ENCODE assay signal across 31 cellular contexts in the genomic region with DNA sequence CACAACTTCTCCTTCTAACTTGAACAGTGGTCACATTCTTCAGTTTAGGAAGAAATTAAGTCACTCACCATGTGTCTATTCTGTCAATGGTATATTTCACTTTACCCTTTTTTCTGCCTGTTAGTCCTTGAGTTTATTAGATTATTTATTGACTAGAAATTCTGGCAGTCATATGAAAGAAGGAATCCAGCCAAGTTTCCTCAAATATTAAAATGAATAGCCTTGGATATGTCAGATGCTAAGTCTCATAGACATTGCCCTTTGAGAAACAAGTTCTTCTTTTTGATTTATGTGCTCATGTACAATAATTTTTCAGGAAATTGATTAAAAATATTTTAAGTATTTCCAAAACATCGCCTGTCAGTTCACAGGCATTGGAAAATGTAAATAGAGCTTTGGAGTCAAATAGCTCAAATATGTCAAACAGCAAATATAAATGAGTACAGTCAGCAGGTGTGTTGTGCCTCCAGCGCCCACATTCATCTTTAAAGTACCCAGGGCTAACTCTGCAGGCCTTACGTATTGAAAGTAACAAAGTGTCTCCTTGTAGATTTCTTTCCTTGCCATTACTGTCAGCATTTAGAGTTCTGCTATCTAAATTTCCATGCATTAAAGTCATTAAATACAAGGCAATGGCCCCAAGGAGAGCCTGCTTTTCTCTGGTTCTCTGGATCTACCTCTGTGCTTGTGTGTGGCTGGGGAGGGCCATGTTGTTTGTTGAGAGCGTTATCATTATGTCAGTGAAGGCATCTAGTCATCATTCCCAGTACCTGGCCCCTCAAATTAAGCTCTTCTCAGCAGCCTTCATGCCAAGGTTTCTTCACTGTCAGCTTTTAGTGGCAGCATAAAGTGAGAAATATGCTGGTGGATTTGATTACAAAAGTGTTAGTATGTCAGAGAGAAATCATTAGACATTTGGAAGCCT.
"Had no signal": no experiment of that assay in that cellular context is flagged by ENCODE, and none has a peak within 500 bp of the region (broad histone marks: within the 10 kb centered on the region; RNA-seq: fewer than 3 reads in every experiment).

No MANE protein-coding gene starts in this region.

- H3K27me3 ChIP-seq: MG63, Peyer's patch had no signal

- H3K27ac ChIP-seq: Peyer's patch had no signal

- H3K9me3 Mint-ChIP-seq: activated CD4-positive, alpha-beta T cell treated with anti-CD3 and anti-CD28 coated beads, Interleukin-2, amount 10 ng/mL, durations not matched to agents 24 days and 14 days had no signal

- ATAC-seq: activated CD8-positive, alpha-beta T cell treated with anti-CD3 and anti-CD28 coated beads for 36 hours; activated T-cell treated with anti-CD3 and anti-CD28 coated beads, Interleukin-2, amount 50 U/mL, for 72 hours; activated T-helper 17 cell treated with anti-CD3 and anti-CD28 coated beads, Interleukin-2, amount 50 U/mL, for 72 hours; PC-3; SK-N-SH treated with all-trans-retinoic acid at 6 μM for 48 hours; T-cell had no signal

- DNase-seq: activated CD4-positive, alpha-beta T cell treated with anti-CD3 and anti-CD28 coated beads, Interleukin-2, amount 10 ng/mL, durations not matched to agents 24 days and 14 days; activated CD4-positive, alpha-beta T cell treated with anti-CD3 and anti-CD28 coated beads, Interleukin-2, amount 50 U/mL, for 4 hours; activated CD8-positive, alpha-beta T cell treated with anti-CD3 and anti-CD28 coated beads for 36 hours; activated effector memory CD4-positive, alpha-beta T cell treated with anti-CD3 and anti-CD28 coated beads, Interleukin-2, amount 50 U/mL, for 16 hours; activated naive CD4-positive, alpha-beta T cell; activated naive CD4-positive, alpha-beta T cell treated with anti-CD3 and anti-CD28 coated beads, Interleukin-2, amount 50 U/mL, for 16 hours; activated naive CD8-positive, alpha-beta T cell treated with anti-CD3 and anti-CD28 coated beads for 36 hours; activated T-cell treated with anti-CD3 and anti-CD28 coated beads, Interleukin-2, amount 50 U/mL, for 1 hour; activated T-cell treated with anti-CD3 and anti-CD28 coated beads, Interleukin-2, amount 50 U/mL, for 72 hours; amniotic stem cell; aorta; Kasumi-1; KG1; MG63; NCI-H1048; NCI-H1436; NCI-H1694; NCI-H1930; NCI-H2081 treated with DMSO at 0.1 percent for 48 hours; NCI-H226; NCI-H524 treated with DMSO at 0.1 percent for 48 hours; NK-92 treated with Interleukin-12 subunit alpha and Interleukin-12 subunit beta, amount 100 ng/mL, for 24 hours; PC-3; Peyer's patch; RPMI8226; SIG-M5; T-cell; T-helper 2 cell; T-helper 9 cell had no signal

- H3K36me3 Mint-ChIP-seq: activated naive CD8-positive, alpha-beta T cell treated with anti-CD3 and anti-CD28 coated beads for 36 hours; T-cell had no signal

- H3K4me1 Mint-ChIP-seq: activated CD4-positive, alpha-beta T cell treated with anti-CD3 and anti-CD28 coated beads, Interleukin-2, amount 10 ng/mL, durations not matched to agents 24 days and 14 days; activated naive CD8-positive, alpha-beta T cell treated with anti-CD3 and anti-CD28 coated beads for 36 hours; activated T-helper 17 cell treated with anti-CD3 and anti-CD28 coated beads, Interleukin-2, amount 50 U/mL, for 72 hours; T-cell had no signal

- H3K4me3 Mint-ChIP-seq: activated CD4-positive, alpha-beta T cell treated with anti-CD3 and anti-CD28 coated beads, Interleukin-2, amount 10 ng/mL, durations not matched to agents 24 days and 14 days; activated CD8-positive, alpha-beta T cell treated with anti-CD3 and anti-CD28 coated beads for 36 hours; activated naive CD8-positive, alpha-beta T cell treated with anti-CD3 and anti-CD28 coated beads for 36 hours; activated T-cell treated with anti-CD3 and anti-CD28 coated beads, Interleukin-2, amount 50 U/mL, for 72 hours; activated T-helper 17 cell treated with anti-CD3 and anti-CD28 coated beads, Interleukin-2, amount 50 U/mL, for 72 hours; T-cell had no signal

- H3K27me3 Mint-ChIP-seq: activated CD4-positive, alpha-beta T cell treated with anti-CD3 and anti-CD28 coated beads, Interleukin-2, amount 10 ng/mL, durations not matched to agents 24 days and 14 days; activated CD8-positive, alpha-beta T cell treated with anti-CD3 and anti-CD28 coated beads for 36 hours; activated naive CD8-positive, alpha-beta T cell treated with anti-CD3 and anti-CD28 coated beads for 36 hours; activated T-helper 17 cell treated with anti-CD3 and anti-CD28 coated beads, Interleukin-2, amount 50 U/mL, for 72 hours; T-cell had no signal

- H3K9me3 ChIP-seq: MG63, Peyer's patch had no signal

- H3K27ac Mint-ChIP-seq: activated CD4-positive, alpha-beta T cell treated with anti-CD3 and anti-CD28 coated beads, Interleukin-2, amount 10 ng/mL, durations not matched to agents 24 days and 14 days; activated CD8-positive, alpha-beta T cell treated with anti-CD3 and anti-CD28 coated beads for 36 hours; activated naive CD8-positive, alpha-beta T cell treated with anti-CD3 and anti-CD28 coated beads for 36 hours; activated T-cell treated with anti-CD3 and anti-CD28 coated beads, Interleukin-2, amount 50 U/mL, for 72 hours; activated T-helper 17 cell treated with anti-CD3 and anti-CD28 coated beads, Interleukin-2, amount 50 U/mL, for 72 hours; T-cell had no signal

- H3K4me3 ChIP-seq: MG63, Peyer's patch had no signal

- H3K36me3 ChIP-seq: MG63, Peyer's patch had no signal

- H3K4me1 ChIP-seq: Peyer's patch had no signal
